In genomic region chr2:10812362-10813084, GRCh38 we compare ENCODE assay signal across 1 cellular context.
TF ChIP-seq lines count a peak whose summit lies in the region.

Gene PDIA6 (minus strand): TSS chr2:10812785. CDS start chr2:10812696, 89 bp downstream.

TF ChIP-seq in WTC11, 78 proteins besides CTCF, POLR2A, EP300 and RAD21 (continued from another document):
- 0 out of 2 replicates have a peak, but pooled peaks have one; percentile 69 for TF ChIP-seq STAT6 (CRISPR knock-in tag; conservative IDR thresholded peaks at IDR 0.05; ENCODE audit: low read depth)
- TF ChIP-seq NFYB (CRISPR knock-in tag; conservative IDR thresholded peaks at IDR 0.05; ENCODE audit: low read depth) = peak; percentile 94
- TF ChIP-seq CREB1 (CRISPR knock-in tag; IDR thresholded peaks at IDR 0.05) = no peak
- TF ChIP-seq MYBL2 (CRISPR knock-in tag; IDR thresholded peaks at IDR 0.05) = peak; percentile 72; the same call in 1 of the 2 replicates
- TF ChIP-seq ZNF138 (CRISPR knock-in tag; conservative IDR thresholded peaks at IDR 0.05) = no peak
